In the genomic region with DNA sequence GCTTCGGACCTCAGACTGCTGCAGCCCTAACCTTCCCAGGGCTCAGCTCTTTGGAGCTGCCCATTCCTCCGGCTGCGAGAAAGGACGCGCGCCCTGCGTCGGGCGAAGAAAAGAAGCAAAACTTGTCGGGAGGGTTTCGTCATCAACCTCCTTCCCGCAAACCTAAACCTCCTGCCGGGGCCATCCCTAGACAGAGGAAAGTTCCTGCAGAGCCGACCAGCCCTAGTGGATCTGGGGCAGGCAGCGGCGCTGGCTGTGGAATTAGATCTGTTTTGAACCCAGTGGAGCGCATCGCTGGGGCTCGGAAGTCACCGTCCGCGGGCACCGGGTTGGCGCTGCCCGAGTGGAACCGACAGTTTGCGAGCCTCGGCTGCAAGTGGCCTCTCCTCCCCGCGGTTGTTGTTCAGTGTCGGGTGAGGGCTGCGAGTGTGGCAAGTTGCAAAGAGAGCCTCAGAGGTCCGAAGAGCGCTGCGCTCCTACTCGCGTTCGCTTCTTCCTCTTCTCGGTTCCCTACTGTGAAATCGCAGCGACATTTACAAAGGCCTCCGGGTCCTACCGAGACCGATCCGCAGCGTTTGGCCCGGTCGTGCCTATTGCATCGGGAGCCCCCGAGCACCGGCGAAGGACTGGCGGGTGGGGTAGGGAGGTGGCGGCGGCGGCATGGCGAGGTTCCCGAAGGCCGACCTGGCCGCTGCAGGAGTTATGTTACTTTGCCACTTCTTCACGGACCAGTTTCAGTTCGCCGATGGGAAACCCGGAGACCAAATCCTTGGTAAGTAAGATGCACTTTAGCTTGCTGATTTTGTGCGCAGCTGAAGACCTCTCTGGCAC, we compare ENCODE assay signal across 8 cellular contexts. TPM values are rescaled to one million over a fixed set of nuclear protein-coding genes. Genes with fewer than 3 reads are reported as not detected.
DNase-seq lines count a peak whose midpoint lies in the region; ATAC-seq and TF ChIP-seq lines count a peak whose summit lies in the region.

TSS of gene PLXDC2 (plus strand) at position 13 of the 831 bp plus-strand sequence.

- no peak within 1 kb of the TSS for H3K4me3 ChIP-seq in KMS-11 (IDR thresholded peaks at IDR 0.05; ENCODE audit: insufficient read depth, low read depth, low read length)
- H3K4me3 ChIP-seq in adrenal gland, result peak within 1 kb of the TSS; percentile 77 to 98 (median 85)
- H3K4me3 ChIP-seq in parathyroid adenoma (ENCODE audit: low read depth, low read length), result peak within 1 kb of the TSS; percentile 90

- H3K9me3 ChIP-seq in adrenal gland (replicated peaks in 1 of 3) (no peaks in the 10 kb centered on the region), parathyroid adenoma (ENCODE audit: control insufficient read depth, low read length) (no peaks in the 10 kb centered on the region)

- H3K27me3 ChIP-seq in KMS-11 (ENCODE audit: insufficient read depth, low read depth) (no peaks in the 10 kb centered on the region), adrenal gland (no peaks in the 10 kb centered on the region), parathyroid adenoma (ENCODE audit: control insufficient read depth, insufficient read depth, low read length) (no peaks in the 10 kb centered on the region)

- H2AFZ ChIP-seq in KMS-11 (ENCODE audit: low read depth) (peak within 1 kb of the TSS; percentile 80), parathyroid adenoma (peak within 1 kb of the TSS; percentile 85)

- CTCF ChIA-PET in activated naive CD4-positive, alpha-beta T cell treated with anti-CD3 and anti-CD28 coated beads, Interleukin-2, amount 10 ng/mL, durations not matched to agents 7 days and 5 days (lab: Charles Lee), result no interaction called here

- peak within 1 kb of the TSS; percentile 81 for H3K4me2 ChIP-seq in KMS-11
- peak within 1 kb of the TSS; percentile 90 for H3K4me2 ChIP-seq in parathyroid adenoma (ENCODE audit: low read length)

- H3K27ac Mint-ChIP-seq in activated naive CD4-positive, alpha-beta T cell treated with anti-CD3 and anti-CD28 coated beads, Interleukin-2, amount 10 ng/mL, durations not matched to agents 7 days and 5 days, result no peak within 1 kb of the TSS

- H3K36me3 ChIP-seq in KMS-11 (ENCODE audit: insufficient read depth) (no peaks in the 10 kb centered on the region), adrenal gland (replicated peaks in 1 of 2) (no peaks in the 10 kb centered on the region), parathyroid adenoma (ENCODE audit: control insufficient read depth, insufficient read depth, low read length) (no peaks in the 10 kb centered on the region)

- no peaks in the 10 kb centered on the region for H3K9me3 Mint-ChIP-seq in activated naive CD4-positive, alpha-beta T cell treated with anti-CD3 and anti-CD28 coated beads, Interleukin-2, amount 10 ng/mL, durations not matched to agents 7 days and 5 days

- WGBS in adrenal gland, 4 donors, result 1 to 2% (median 1%) methylated on average over 17 to 65 of the region's 65 CpGs

- DNase-seq in activated naive CD4-positive, alpha-beta T cell treated with anti-CD3 and anti-CD28 coated beads, Interleukin-2, amount 10 ng/mL, durations not matched to agents 7 days and 5 days, result no peak
- no peak for DNase-seq in activated naive CD4-positive, alpha-beta T cell treated with anti-CD3 and anti-CD28 coated beads, Interleukin-2, amount 50 U/mL, for 16 hours
- DNase-seq in adrenal gland (peak; percentile 56 to 73 (median 65)), left ventricle myocardium superior (peak; percentile 67)
- DNase-seq in stimulated activated naive CD4-positive, alpha-beta T cell treated with Interleukin-2 at 50 U/mL for 16 hours (lab: John Stamatoyannopoulos, UW), result no peak

- H3K36me3 Mint-ChIP-seq in activated naive CD4-positive, alpha-beta T cell treated with anti-CD3 and anti-CD28 coated beads, Interleukin-2, amount 10 ng/mL, durations not matched to agents 7 days and 5 days, result no peaks in the 10 kb centered on the region

- peak; percentile 57 for ATAC-seq in left ventricle myocardium superior
- ATAC-seq in HG03045 (IDR thresholded peaks at IDR 0.05; ENCODE audit: unreplicated experiment), result no peak

- H3K4me1 ChIP-seq in KMS-11 (ENCODE audit: low read depth, poor library complexity, severe bottlenecking) (no peaks in the 10 kb centered on the region), adrenal gland (replicated peaks in 1 of 2) (peaks cover 0 to 22% of the 10 kb centered on the region in 2 donors), parathyroid adenoma (peaks cover 4% of the 10 kb centered on the region)

- no peaks in the 10 kb centered on the region for H4K20me1 ChIP-seq in KMS-11 (ENCODE audit: insufficient read depth)

- TF ChIP-seq POLR2A in adrenal gland (IDR thresholded peaks at IDR 0.05), result peak in 1 of 2 donors; percentile 51

- H3K27ac ChIP-seq in KMS-11, result no peak within 1 kb of the TSS
- peak within 1 kb of the TSS; percentile 67 to 93 (median 87) for H3K27ac ChIP-seq in adrenal gland
- H3K27ac ChIP-seq in parathyroid adenoma, result peak within 1 kb of the TSS; percentile 91

- H3K9ac ChIP-seq in KMS-11 (peak within 1 kb of the TSS; percentile 63), parathyroid adenoma (peak within 1 kb of the TSS; percentile 38)

- H3K27me3 Mint-ChIP-seq in activated naive CD4-positive, alpha-beta T cell treated with anti-CD3 and anti-CD28 coated beads, Interleukin-2, amount 10 ng/mL, durations not matched to agents 7 days and 5 days, result peaks cover 41% of the 10 kb centered on the region

- intact Hi-C loops in adrenal gland (cut with DNase I) (loop anchor here in 1 of 2 donors (10.0 kb wide), 1 partner anchor 118 kb away; no protein-coding TSS in a partner anchor), left ventricle myocardium superior (cut with micrococcal nuclease) (no loop called here)

- H3K4me1 Mint-ChIP-seq in activated naive CD4-positive, alpha-beta T cell treated with anti-CD3 and anti-CD28 coated beads, Interleukin-2, amount 10 ng/mL, durations not matched to agents 7 days and 5 days, result peaks cover 8% of the 10 kb centered on the region

- TF ChIP-seq CTCF in KMS-11 (conservative IDR thresholded peaks at IDR 0.05; ENCODE audit: low read depth, low read length), result no peak
- no peak for TF ChIP-seq CTCF in adrenal gland (IDR thresholded peaks at IDR 0.05)
- no peak for TF ChIP-seq CTCF in parathyroid adenoma (IDR thresholded peaks at IDR 0.05)

- H3K79me2 ChIP-seq in KMS-11 (ENCODE audit: insufficient read depth, low read depth) (no peaks in the 10 kb centered on the region), parathyroid adenoma (peaks cover 11% of the 10 kb centered on the region)

- peak within 1 kb of the TSS; percentile 7 for H3K4me3 Mint-ChIP-seq in activated naive CD4-positive, alpha-beta T cell treated with anti-CD3 and anti-CD28 coated beads, Interleukin-2, amount 10 ng/mL, durations not matched to agents 7 days and 5 days

RNA-seq across cellular contexts. Expression of gene PLXDC2, which starts in this region (rescaled TPM):
- 100 to 1,000 TPM in 4 of 8 donors, 10 to 100 TPM in 4; 31.7 to 127 (median 96.1) TPM for total RNA-seq in adrenal gland
- polyA plus RNA-seq in adrenal gland, result 10 to 100 TPM; 12.1 to 20.3 (median 19.6) TPM
- total RNA-seq in left ventricle myocardium superior, result 12.4 TPM

Comparison
In these comparisons a context has a peak if more than half of its experiments do, and no peak if none do; other contexts are left out.
1. DNase-seq: peak in adrenal gland (7 of 7) and left ventricle myocardium superior (single experiment); none in activated naive CD4-positive, alpha-beta T cell treated with anti-CD3 and anti-CD28 coated beads, Interleukin-2, amount 10 ng/mL, durations not matched to agents 7 days and 5 days (single experiment), activated naive CD4-positive, alpha-beta T cell treated with anti-CD3 and anti-CD28 coated beads, Interleukin-2, amount 50 U/mL, for 16 hours (single experiment) and stimulated activated naive CD4-positive, alpha-beta T cell treated with Interleukin-2 at 50 U/mL for 16 hours (single experiment).